In the genomic region with DNA sequence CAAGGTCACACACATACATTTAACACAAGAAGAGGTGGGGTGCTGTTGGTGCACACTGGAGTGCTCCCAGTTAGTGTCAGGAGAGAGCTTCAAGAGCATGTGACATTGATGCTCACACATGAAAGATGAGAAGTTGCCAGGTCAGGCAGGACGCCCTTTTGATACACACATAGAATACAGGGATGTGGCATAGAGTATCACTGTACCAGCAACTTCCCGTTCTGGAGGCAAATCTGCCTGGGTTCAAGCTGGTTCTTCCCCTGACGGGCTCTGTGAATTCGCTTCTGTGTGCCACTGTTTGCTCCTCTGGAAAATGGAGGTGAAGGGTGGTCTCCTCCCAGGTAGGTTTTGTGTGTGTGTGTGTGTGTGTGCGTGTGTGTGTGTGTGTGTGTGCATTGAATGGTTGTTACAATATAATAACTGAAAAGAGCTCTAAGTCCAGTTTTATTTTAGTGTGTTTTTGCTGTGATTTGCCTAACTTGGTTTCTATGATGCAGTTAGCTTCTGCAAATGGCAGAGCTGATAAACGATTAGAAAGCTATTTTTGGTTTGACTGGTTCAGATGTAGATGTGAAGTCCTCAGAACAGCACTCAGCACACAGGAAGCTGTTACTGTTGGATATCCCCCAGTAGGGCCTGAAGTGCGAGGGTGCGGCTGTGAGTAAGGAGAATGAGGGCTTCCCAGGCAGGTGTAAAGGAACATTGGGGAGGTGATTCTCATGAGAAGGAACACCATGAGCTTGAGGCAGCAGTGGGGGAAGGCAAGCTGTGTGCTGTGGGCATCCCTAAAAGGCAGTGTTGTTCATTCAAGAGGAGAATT, we compare ENCODE assay signal across 8 cellular contexts. TPM values are rescaled to one million over a fixed set of nuclear protein-coding genes. Genes with fewer than 3 reads are reported as not detected.
A peak's percentile ranks its signal among the peaks of the same experiment; 100 is the strongest.
DNase-seq lines count a peak whose midpoint lies in the region; ATAC-seq and TF ChIP-seq lines count a peak whose summit lies in the region.

No MANE protein-coding gene starts in this region.

- peak; percentile 49 for ATAC-seq in HG02943 (IDR thresholded peaks at IDR 0.05; ENCODE audit: low read depth, unreplicated experiment)

- no peaks in the 10 kb centered on the region for H3K27me3 Mint-ChIP-seq in activated naive CD4-positive, alpha-beta T cell treated with anti-CD3 and anti-CD28 coated beads, Interleukin-2, amount 50 U/mL, for 24 hours
- no peaks in the 10 kb centered on the region for H3K27me3 Mint-ChIP-seq in brain
- no peaks in the 10 kb centered on the region for H3K27me3 Mint-ChIP-seq in stimulated activated naive CD8-positive, alpha-beta T cell treated with anti-CD3 and anti-CD28 coated beads, Interleukin-15, Interleukin-2, amounts not matched to agents 100 ng/mL and 50 ng/mL, for 24 hours

- TF ChIP-seq POLR2A in lower leg skin (IDR thresholded peaks at IDR 0.05) = no peak

- H3K4me1 Mint-ChIP-seq in activated naive CD4-positive, alpha-beta T cell treated with anti-CD3 and anti-CD28 coated beads, Interleukin-2, amount 50 U/mL, for 24 hours = peaks cover 58% of the 10 kb centered on the region
- peaks cover 52% of the 10 kb centered on the region for H3K4me1 Mint-ChIP-seq in brain
- H3K4me1 Mint-ChIP-seq in stimulated activated naive CD8-positive, alpha-beta T cell treated with anti-CD3 and anti-CD28 coated beads, Interleukin-15, Interleukin-2, amounts not matched to agents 100 ng/mL and 50 ng/mL, for 24 hours (ENCODE audit: low read depth) = peaks cover 72% of the 10 kb centered on the region

- H3K4me3 ChIP-seq in lower leg skin (ENCODE audit: low read depth, poor library complexity, severe bottlenecking) = no peak overlapping the region

- intact Hi-C loops in lower leg skin (cut with DNase I; ENCODE audit: low total_unique reads) = no loop called here

- peak overlapping the region; percentile 3 for H3K4me3 Mint-ChIP-seq in activated naive CD4-positive, alpha-beta T cell treated with anti-CD3 and anti-CD28 coated beads, Interleukin-2, amount 50 U/mL, for 24 hours
- H3K4me3 Mint-ChIP-seq in brain = peak overlapping the region in 2 of 5 experiments; percentile 2 to 34
- peak overlapping the region; percentile 49 for H3K4me3 Mint-ChIP-seq in stimulated activated naive CD8-positive, alpha-beta T cell treated with anti-CD3 and anti-CD28 coated beads, Interleukin-15, Interleukin-2, amounts not matched to agents 100 ng/mL and 50 ng/mL, for 24 hours

- WGBS in lower leg skin, 2 donors = 78 to 82% methylated on average over 8 of the region's 8 CpGs

- TF ChIP-seq CTCF in brain (conservative IDR thresholded peaks at IDR 0.05) (no peak), lower leg skin (IDR thresholded peaks at IDR 0.05) (no peak)

- no peaks in the 10 kb centered on the region for H3K9me3 Mint-ChIP-seq in activated naive CD4-positive, alpha-beta T cell treated with anti-CD3 and anti-CD28 coated beads, Interleukin-2, amount 50 U/mL, for 24 hours
- no peaks in the 10 kb centered on the region for H3K9me3 Mint-ChIP-seq in brain
- H3K9me3 Mint-ChIP-seq in stimulated activated naive CD8-positive, alpha-beta T cell treated with anti-CD3 and anti-CD28 coated beads, Interleukin-15, Interleukin-2, amounts not matched to agents 100 ng/mL and 50 ng/mL, for 24 hours = no peaks in the 10 kb centered on the region

- H3K36me3 Mint-ChIP-seq in activated naive CD4-positive, alpha-beta T cell treated with anti-CD3 and anti-CD28 coated beads, Interleukin-2, amount 50 U/mL, for 24 hours = peaks cover 4% of the 10 kb centered on the region
- peaks cover 4% of the 10 kb centered on the region for H3K36me3 Mint-ChIP-seq in brain
- peaks cover 9% of the 10 kb centered on the region for H3K36me3 Mint-ChIP-seq in stimulated activated naive CD8-positive, alpha-beta T cell treated with anti-CD3 and anti-CD28 coated beads, Interleukin-15, Interleukin-2, amounts not matched to agents 100 ng/mL and 50 ng/mL, for 24 hours (ENCODE audit: low read depth)

- no peak overlapping the region for H3K27ac Mint-ChIP-seq in activated naive CD4-positive, alpha-beta T cell treated with anti-CD3 and anti-CD28 coated beads, Interleukin-2, amount 50 U/mL, for 24 hours
- peak overlapping the region in 4 of 5 experiments; percentile 17 to 79 (median 42) for H3K27ac Mint-ChIP-seq in brain
- H3K27ac Mint-ChIP-seq in stimulated activated naive CD8-positive, alpha-beta T cell treated with anti-CD3 and anti-CD28 coated beads, Interleukin-15, Interleukin-2, amounts not matched to agents 100 ng/mL and 50 ng/mL, for 24 hours = peak overlapping the region; percentile 80

- DNase-seq in activated naive CD4-positive, alpha-beta T cell treated with Interleukin-2 at 50 U/mL for 16 hours = no peak
- DNase-seq in lower leg skin (ENCODE audit: low spot score in 2 of 2) (no peak), NCI-H82 (lab: John Stamatoyannopoulos, UW) (no peak), OCI-M1 (lab: John Stamatoyannopoulos, UW) (no peak)

RNA-seq across cellular contexts. Expression of a gene that starts 53.4 kb away (rescaled TPM):
- 5.5 TPM for polyA plus RNA-seq in brain (ENCODE audit: insufficient read depth, low read depth, low replicate concordance)
- total RNA-seq in lower leg skin = 10 to 100 TPM; 23.2 to 41.5 (median 32.6) TPM
